Comparison of ENCODE assay signal across 14 cellular contexts in genomic region chr1:156781585-156782186, GRCh38. TPM values are rescaled to one million over a fixed set of nuclear protein-coding genes. Genes with fewer than 3 reads are reported as not detected.
A peak's percentile ranks its signal among the peaks of the same experiment; 100 is the strongest.
DNase-seq lines count a peak whose midpoint lies in the region; ATAC-seq and TF ChIP-seq lines count a peak whose summit lies in the region.
"Had no signal": no experiment of that assay in that cellular context is flagged by ENCODE, and none has a peak within 500 bp of the region (broad histone marks: within the 10 kb centered on the region; RNA-seq: fewer than 3 reads in every experiment).

No MANE protein-coding gene starts in this region.

- H3K27me3 ChIP-seq in adrenal gland (no peaks in the 10 kb centered on the region), BE2C (no peaks in the 10 kb centered on the region)
- H3K27me3 ChIP-seq: cardiac muscle cell, uterus had no signal

- H3K4me3 Mint-ChIP-seq in activated T-cell treated with anti-CD3 and anti-CD28 coated beads, Interleukin-2, amount 50 U/mL, for 24 hours: no peak overlapping the region
- no peak overlapping the region for H3K4me3 Mint-ChIP-seq in stimulated activated effector memory CD8-positive, alpha-beta T cell treated with anti-CD3 and anti-CD28 coated beads, Interleukin-12 subunit alpha, Interleukin-12 subunit beta, amount 100 ng/mL, for 72 hours
- H3K4me3 Mint-ChIP-seq: mesothelial cell of epicardium had no signal

- H3K9me3 ChIP-seq in adrenal gland (replicated peaks in 1 of 3) (no peaks in the 10 kb centered on the region), BE2C (no peaks in the 10 kb centered on the region)
- H3K9me3 ChIP-seq: uterus had no signal

- DNase-seq in activated T-cell treated with anti-CD3 and anti-CD28 coated beads, Interleukin-2, amount 50 U/mL, for 24 hours: no peak
- no peak for DNase-seq in activated T-cell treated with anti-CD3 and anti-CD28 coated beads, Interleukin-2, amount 50 U/mL, for 1 hour
- DNase-seq in adrenal gland (peak in 4 of 7 donors; percentile 55 to 73 (median 68)), foreskin melanocyte (peak; percentile 82), NCI-H2171 (lab: John Stamatoyannopoulos, UW) (no peak), BE2C (no peak), DMS 273 (lab: John Stamatoyannopoulos, UW; ENCODE audit: unreplicated experiment) (no peak)
- DNase-seq in stimulated activated effector memory CD8-positive, alpha-beta T cell treated with anti-CD3 and anti-CD28 coated beads, Interleukin-12 subunit alpha, Interleukin-12 subunit beta, amount 100 ng/mL, for 72 hours (ENCODE audit: low spot score in 2 of 2): no peak
- DNase-seq: ACHN, DMS53, MV-4-11, uterus had no signal

- H3K36me3 ChIP-seq in adrenal gland (replicated peaks in 1 of 2) (peaks cover 0 to 37% of the 10 kb centered on the region in 2 donors), BE2C (peaks cover 51% of the 10 kb centered on the region)
- H3K36me3 ChIP-seq: uterus had no signal

- H3K27me3 Mint-ChIP-seq in activated T-cell treated with anti-CD3 and anti-CD28 coated beads, Interleukin-2, amount 50 U/mL, for 24 hours: no peaks in the 10 kb centered on the region

- H3K9me3 Mint-ChIP-seq in activated T-cell treated with anti-CD3 and anti-CD28 coated beads, Interleukin-2, amount 50 U/mL, for 24 hours: no peaks in the 10 kb centered on the region
- H3K9me3 Mint-ChIP-seq in stimulated activated effector memory CD8-positive, alpha-beta T cell treated with anti-CD3 and anti-CD28 coated beads, Interleukin-12 subunit alpha, Interleukin-12 subunit beta, amount 100 ng/mL, for 72 hours: no peaks in the 10 kb centered on the region
- H3K9me3 Mint-ChIP-seq: mesothelial cell of epicardium had no signal

- peaks cover 29% of the 10 kb centered on the region for H3K4me1 Mint-ChIP-seq in activated T-cell treated with anti-CD3 and anti-CD28 coated beads, Interleukin-2, amount 50 U/mL, for 24 hours (ENCODE audit: low read depth)
- peaks cover 38% of the 10 kb centered on the region for H3K4me1 Mint-ChIP-seq in stimulated activated effector memory CD8-positive, alpha-beta T cell treated with anti-CD3 and anti-CD28 coated beads, Interleukin-12 subunit alpha, Interleukin-12 subunit beta, amount 100 ng/mL, for 72 hours

- peak; percentile 59 for ATAC-seq in stimulated activated effector memory CD8-positive, alpha-beta T cell treated with anti-CD3 and anti-CD28 coated beads, Interleukin-12 subunit alpha, Interleukin-12 subunit beta, amount 100 ng/mL, for 72 hours

- TF ChIP-seq CTCF in adrenal gland (IDR thresholded peaks at IDR 0.05) (no peak), BE2C (IDR thresholded peaks at IDR 0.05; ENCODE audit: low read depth, low read length) (no peak)

- H3K4me3 ChIP-seq in adrenal gland: no peak overlapping the region
- no peak overlapping the region for H3K4me3 ChIP-seq in BE2C (ENCODE audit: low read depth, low read length)
- H3K4me3 ChIP-seq: cardiac muscle cell, uterus had no signal

- no peak for TF ChIP-seq POLR2A in adrenal gland (IDR thresholded peaks at IDR 0.05)

- peaks cover 71% of the 10 kb centered on the region for H3K36me3 Mint-ChIP-seq in activated T-cell treated with anti-CD3 and anti-CD28 coated beads, Interleukin-2, amount 50 U/mL, for 24 hours (ENCODE audit: low read depth)
- H3K36me3 Mint-ChIP-seq in stimulated activated effector memory CD8-positive, alpha-beta T cell treated with anti-CD3 and anti-CD28 coated beads, Interleukin-12 subunit alpha, Interleukin-12 subunit beta, amount 100 ng/mL, for 72 hours: peaks cover 90% of the 10 kb centered on the region

- intact Hi-C loops in adrenal gland (cut with DNase I): no loop called here

- H3K27ac ChIP-seq in adrenal gland: peak overlapping the region; percentile 14 to 73 (median 45)
- H3K27ac ChIP-seq: cardiac muscle cell, uterus had no signal

- peaks cover 19 to 35% of the 10 kb centered on the region in 2 donors for H3K4me1 ChIP-seq in adrenal gland (replicated peaks in 1 of 2)
- no peaks in the 10 kb centered on the region; the same call in 1 of the 2 replicates for H3K4me1 ChIP-seq in BE2C
- H3K4me1 ChIP-seq: uterus had no signal

- peak overlapping the region; percentile 57 for H3K27ac Mint-ChIP-seq in activated T-cell treated with anti-CD3 and anti-CD28 coated beads, Interleukin-2, amount 50 U/mL, for 24 hours
- H3K27ac Mint-ChIP-seq in stimulated activated effector memory CD8-positive, alpha-beta T cell treated with anti-CD3 and anti-CD28 coated beads, Interleukin-12 subunit alpha, Interleukin-12 subunit beta, amount 100 ng/mL, for 72 hours: peak overlapping the region; percentile 67
- H3K27ac Mint-ChIP-seq: mesothelial cell of epicardium had no signal

RNA-seq across cellular contexts. Expression of gene PRCC, which starts 14.4 kb away (rescaled TPM):
- total RNA-seq in adrenal gland: 10 to 100 TPM; 42.4 to 77.5 (median 57.2) TPM
- polyA plus RNA-seq in adrenal gland: 100 to 1,000 TPM in 1 of 3 donors, 10 to 100 TPM in 2; 63.4 to 137 (median 67.6) TPM
- polyA plus RNA-seq in BE2C (2012; ENCODE audit: insufficient read depth, insufficient read length, low read depth): 319 TPM

RNA-seq across cellular contexts. Expression of gene HDGF, which starts 30.2 kb away (rescaled TPM):
- total RNA-seq in adrenal gland: 100 to 1,000 TPM; 119 to 159 (median 150) TPM
- 100 to 1,000 TPM in 1 of 3 donors, 10 to 100 TPM in 2; 62.0 to 199 (median 96.0) TPM for polyA plus RNA-seq in adrenal gland
- 264 TPM for polyA plus RNA-seq in BE2C (2012; ENCODE audit: insufficient read depth, insufficient read length, low read depth)

RNA-seq across cellular contexts. Expression of gene SH2D2A, which starts 35.0 kb away (rescaled TPM):
- 1 to 10 TPM in 5 of 8 donors, under 1 TPM in 2, not detected in 1; 0.61 to 4.8 (median 2.2) TPM for total RNA-seq in adrenal gland
- polyA plus RNA-seq in adrenal gland: 1 to 10 TPM in 1 of 3 donors, under 1 TPM in 2; 0.40 to 3.9 (median 0.91) TPM
- polyA plus RNA-seq in BE2C (2012; ENCODE audit: insufficient read depth, insufficient read length, low read depth): not detected

RNA-seq across cellular contexts. Expression of gene MRPL24, which starts 40.8 kb away (rescaled TPM):
- total RNA-seq in adrenal gland: 100 to 1,000 TPM in 4 of 8 donors, 10 to 100 TPM in 4; 46.7 to 140 (median 91.4) TPM
- 100 to 1,000 TPM; 154 to 294 (median 239) TPM for polyA plus RNA-seq in adrenal gland
- 264 TPM for polyA plus RNA-seq in BE2C (2012; ENCODE audit: insufficient read depth, insufficient read length, low read depth)

RNA-seq across cellular contexts. Expression of gene ISG20L2, which starts 53.1 kb away (rescaled TPM):
- total RNA-seq in adrenal gland: 10 to 100 TPM; 10.6 to 38.5 (median 18.4) TPM
- 10 to 100 TPM in 1 of 3 donors, 1 to 10 TPM in 2; 5.5 to 40.0 (median 8.8) TPM for polyA plus RNA-seq in adrenal gland
- polyA plus RNA-seq in BE2C (2012; ENCODE audit: insufficient read depth, insufficient read length, low read depth): 100 TPM

Comparison
In these comparisons a context has a peak if more than half of its experiments do, and no peak if none do; other contexts are left out.
1. DNase-seq: peak in adrenal gland (4 of 7) and foreskin melanocyte (single experiment); none in activated T-cell treated with anti-CD3 and anti-CD28 coated beads, Interleukin-2, amount 50 U/mL, for 24 hours (single experiment), activated T-cell treated with anti-CD3 and anti-CD28 coated beads, Interleukin-2, amount 50 U/mL, for 1 hour (single experiment), stimulated activated effector memory CD8-positive, alpha-beta T cell treated with anti-CD3 and anti-CD28 coated beads, Interleukin-12 subunit alpha, Interleukin-12 subunit beta, amount 100 ng/mL, for 72 hours (0 of 2), NCI-H2171 (single experiment), BE2C (single experiment) and DMS 273 (single experiment).